ENCODE assay signal across 22 cellular contexts in genomic region chr9:72818377-72818776, GRCh38.
DNase-seq lines count a peak whose midpoint lies in the region; ATAC-seq, FAIRE-seq and TF ChIP-seq lines count a peak whose summit lies in the region.
"Had no signal": no experiment of that assay in that cellular context is flagged by ENCODE, and none has a peak within 500 bp of the region (broad histone marks: within the 10 kb centered on the region; RNA-seq: fewer than 3 reads in every experiment).

No MANE protein-coding gene starts in this region.

- FAIRE-seq in small intestine (lab: Jason Lieb, UNC): no peak
- FAIRE-seq: G401.6, GM12892 had no signal

- no peaks in the 10 kb centered on the region for H3K9me3 ChIP-seq in small intestine (ENCODE audit: control insufficient read depth, low read depth)
- H3K9me3 ChIP-seq: A549; BE2C; BLaER1 treated with 17β-estradiol and CSF1 and Interleukin-3, amounts not matched to agents 10 nM and 100 nM had no signal

- H3K4me3 ChIP-seq in small intestine (ENCODE audit: low read depth in 1 of 2, low read length in 2 of 2): no peak overlapping the region
- H3K4me3 ChIP-seq: A549; BLaER1 treated with 17β-estradiol and CSF1 and Interleukin-3, amounts not matched to agents 10 nM and 100 nM; GM23248 had no signal

- ATAC-seq in foreskin keratinocyte: peak; percentile 25
- peak; percentile 69 for ATAC-seq in left colon
- ATAC-seq in HG02623 (IDR thresholded peaks at IDR 0.05; ENCODE audit: unreplicated experiment): no peak
- ATAC-seq in HG02870 (IDR thresholded peaks at IDR 0.05; ENCODE audit: unreplicated experiment): no peak
- ATAC-seq: A549, HCT116 had no signal

- TF ChIP-seq CTCF in foreskin keratinocyte (conservative IDR thresholded peaks at IDR 0.05): no peak

- H3K4me1 ChIP-seq in foreskin keratinocyte: no peaks in the 10 kb centered on the region
- H3K4me1 ChIP-seq in small intestine (ENCODE audit: control insufficient read depth in 2 of 2, insufficient read depth in 1 of 2, low read depth in 1 of 2, low read length in 1 of 2): peaks cover 0 to 6% of the 10 kb centered on the region in 2 donors
- H3K4me1 ChIP-seq: BE2C; BLaER1 treated with 17β-estradiol and CSF1 and Interleukin-3, amounts not matched to agents 10 nM and 100 nM had no signal

- H3K27ac ChIP-seq in foreskin keratinocyte (no peak overlapping the region), small intestine (ENCODE audit: low read depth in 1 of 2, low read length in 1 of 2) (no peak overlapping the region)
- H3K27ac ChIP-seq: A549; BLaER1 treated with 17β-estradiol and CSF1 and Interleukin-3, amounts not matched to agents 10 nM and 100 nM; GM23248 had no signal

- no peaks in the 10 kb centered on the region for H3K36me3 ChIP-seq in small intestine (ENCODE audit: control insufficient read depth in 2 of 2, insufficient read depth in 2 of 2, low read length in 2 of 2)
- H3K36me3 ChIP-seq: BE2C; BLaER1 treated with 17β-estradiol and CSF1 and Interleukin-3, amounts not matched to agents 10 nM and 100 nM had no signal

- DNase-seq in NCI-H82 (lab: John Stamatoyannopoulos, UW) (peak; percentile 56), NCI-H82 treated with DMSO at 0.1 percent for 48 hours (lab: John Stamatoyannopoulos, UW; ENCODE audit: unreplicated experiment) (no peak), foreskin keratinocyte (no peak), left colon (no peak), small intestine (peak; percentile 37), DMS153 treated with DMSO at 0.1 percent for 48 hours (lab: John Stamatoyannopoulos, UW; ENCODE audit: unreplicated experiment) (no peak)
- DNase-seq: 8988T; ACHN; AML-193; BE2C; CD4-positive, alpha-beta T cell; CD8-positive, alpha-beta memory T cell; DND-41; GM23248; H9 had no signal

- H3K27me3 ChIP-seq in foreskin keratinocyte: peaks cover 3% of the 10 kb centered on the region
- H3K27me3 ChIP-seq in small intestine (ENCODE audit: control insufficient read depth in 2 of 2, insufficient read depth in 2 of 2, low read length in 2 of 2): no peaks in the 10 kb centered on the region
- H3K27me3 ChIP-seq: BE2C; BLaER1 treated with 17β-estradiol and CSF1 and Interleukin-3, amounts not matched to agents 10 nM and 100 nM had no signal

- intact Hi-C loops in left colon (cut with DNase I, micrococcal nuclease): no loop called here

- 21 to 62% (median 33%) methylated on average over 3 of the region's 3 CpGs for WGBS in small intestine, 3 donors

Comparison
In these comparisons a context has a peak if more than half of its experiments do, and no peak if none do; other contexts are left out.
1. DNase-seq: peak in NCI-H82 (single experiment) and small intestine (single experiment); none in NCI-H82 treated with DMSO at 0.1 percent for 48 hours (single experiment), foreskin keratinocyte (0 of 2), left colon (0 of 2) and DMS153 treated with DMSO at 0.1 percent for 48 hours (single experiment).
2. ATAC-seq: peak in foreskin keratinocyte (single experiment) and left colon (single experiment); none in HG02623 (single experiment) and HG02870 (single experiment).